Comparison of ENCODE assay signal across 28 cellular contexts in the genomic region with DNA sequence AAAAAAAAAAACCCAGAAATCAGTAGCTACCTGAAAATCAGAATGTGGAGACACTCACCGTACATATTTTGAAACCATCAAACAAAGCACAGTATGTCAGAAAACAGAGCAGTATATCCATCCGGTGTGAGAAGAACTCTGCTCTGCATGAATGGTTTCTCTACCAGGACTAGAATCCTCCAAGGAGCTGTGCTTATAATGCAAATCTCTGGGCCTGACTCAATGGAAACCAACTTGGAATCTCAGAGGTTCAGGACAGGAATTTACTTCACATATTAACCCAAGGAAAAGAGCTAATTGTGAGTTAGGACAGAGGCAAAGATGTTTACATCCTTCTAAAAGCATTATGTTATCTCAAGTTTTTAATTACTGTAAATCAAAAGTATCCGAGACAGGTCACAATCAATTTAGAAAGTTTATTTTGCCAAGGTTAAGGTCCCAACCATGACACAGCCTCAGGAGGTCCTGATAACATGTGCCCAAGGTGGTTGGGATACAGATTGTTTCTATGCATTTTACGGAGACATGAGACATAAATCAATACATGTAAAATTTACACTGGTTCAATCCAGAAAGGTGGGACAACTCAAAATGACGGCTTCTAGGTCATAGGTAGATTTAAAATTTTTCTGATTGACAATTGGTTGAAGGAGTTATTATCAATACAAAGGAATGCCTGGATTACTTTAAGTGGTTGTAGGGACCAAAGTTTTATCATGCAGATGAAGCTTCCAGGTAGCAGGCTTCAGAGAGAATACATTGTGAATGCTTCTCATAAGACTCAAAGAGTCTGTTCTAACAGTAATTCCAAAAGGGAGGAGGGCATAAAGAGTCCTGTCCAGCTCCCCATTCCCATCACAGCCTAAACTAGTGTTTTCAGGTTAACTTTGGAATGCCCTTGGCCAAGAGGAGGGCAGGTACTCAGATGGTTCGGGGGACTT.
"Had no signal": no experiment of that assay in that cellular context is flagged by ENCODE, and none has a peak within 500 bp of the region (broad histone marks: within the 10 kb centered on the region; RNA-seq: fewer than 3 reads in every experiment).

No MANE protein-coding gene starts in this region.

- H3K36me3 ChIP-seq: brain microvascular endothelial cell, esophagus muscularis mucosa, heart left ventricle, left lung, lower lobe of right lung, ovary, thoracic aorta had no signal

- H3K27ac Mint-ChIP-seq: activated CD4-positive, alpha-beta memory T cell treated with anti-CD3 and anti-CD28 coated beads, Interleukin-2, amount 10 ng/mL, durations not matched to agents 7 days and 5 days; activated CD4-positive, alpha-beta T cell treated with anti-CD3 and anti-CD28 coated beads, Interleukin-2, amount 10 ng/mL, durations not matched to agents 7 days and 5 days; activated T-cell treated with anti-CD3 and anti-CD28 coated beads, Interleukin-2, amount 50 U/mL, for 24 hours; dendritic cell treated with granulocyte-macrophage colony-stimulating factor and Interleukin-4, amounts not matched to agents 40 ng/mL and 50 ng/mL, for 4 days; nephron progenitor cell; progenitor cell of endocrine pancreas had no signal

- H3K4me3 ChIP-seq: esophagus muscularis mucosa, heart left ventricle, left lung, lower lobe of right lung, mucosa of descending colon, ovary, skin epidermis, thoracic aorta had no signal

- H3K27me3 ChIP-seq: brain microvascular endothelial cell, esophagus muscularis mucosa, foreskin keratinocyte, heart left ventricle, left lung, ovary had no signal

- H3K4me1 ChIP-seq: esophagus muscularis mucosa, foreskin keratinocyte, heart left ventricle, left lung, lower lobe of right lung had no signal

- H3K9me3 ChIP-seq: esophagus muscularis mucosa, heart left ventricle, lower lobe of right lung, mucosa of descending colon, ovary, thoracic aorta had no signal

- H3K27me3 Mint-ChIP-seq: activated CD4-positive, alpha-beta memory T cell treated with anti-CD3 and anti-CD28 coated beads, Interleukin-2, amount 10 ng/mL, durations not matched to agents 7 days and 5 days; activated CD4-positive, alpha-beta T cell treated with anti-CD3 and anti-CD28 coated beads, Interleukin-2, amount 10 ng/mL, durations not matched to agents 7 days and 5 days; activated T-cell treated with anti-CD3 and anti-CD28 coated beads, Interleukin-2, amount 50 U/mL, for 24 hours; dendritic cell treated with granulocyte-macrophage colony-stimulating factor and Interleukin-4, amounts not matched to agents 40 ng/mL and 50 ng/mL, for 4 days; progenitor cell of endocrine pancreas had no signal

- H3K4me1 Mint-ChIP-seq: activated CD4-positive, alpha-beta memory T cell treated with anti-CD3 and anti-CD28 coated beads, Interleukin-2, amount 10 ng/mL, durations not matched to agents 7 days and 5 days; activated CD4-positive, alpha-beta T cell treated with anti-CD3 and anti-CD28 coated beads, Interleukin-2, amount 10 ng/mL, durations not matched to agents 7 days and 5 days; nephron progenitor cell had no signal

- H3K4me3 Mint-ChIP-seq: activated CD4-positive, alpha-beta memory T cell treated with anti-CD3 and anti-CD28 coated beads, Interleukin-2, amount 10 ng/mL, durations not matched to agents 7 days and 5 days; activated CD4-positive, alpha-beta T cell treated with anti-CD3 and anti-CD28 coated beads, Interleukin-2, amount 10 ng/mL, durations not matched to agents 7 days and 5 days; activated T-cell treated with anti-CD3 and anti-CD28 coated beads, Interleukin-2, amount 50 U/mL, for 24 hours; dendritic cell treated with granulocyte-macrophage colony-stimulating factor and Interleukin-4, amounts not matched to agents 40 ng/mL and 50 ng/mL, for 4 days; nephron progenitor cell had no signal

- DNase-seq: activated CD4-positive, alpha-beta memory T cell treated with anti-CD3 and anti-CD28 coated beads, Interleukin-2, amount 10 ng/mL, durations not matched to agents 7 days and 5 days; activated CD4-positive, alpha-beta T cell treated with anti-CD3 and anti-CD28 coated beads for 1 hour; activated CD4-positive, alpha-beta T cell treated with anti-CD3 and anti-CD28 coated beads, Interleukin-2, amount 10 ng/mL, durations not matched to agents 7 days and 5 days; activated CD8-positive, alpha-beta memory T cell treated with anti-CD3 and anti-CD28 coated beads, Interleukin-2, amount 50 U/mL, for 48 hours; activated gamma-delta T cell; activated naive CD4-positive, alpha-beta T cell treated with anti-CD3 and anti-CD28 coated beads, Interleukin-2, amount 50 U/mL, for 16 hours; activated T-cell treated with anti-CD3 and anti-CD28 coated beads, Interleukin-2, amount 50 U/mL, for 24 hours; amniotic stem cell; brain microvascular endothelial cell; foreskin keratinocyte; heart left ventricle; hypothalamus; left lung; lower lobe of right lung; mesenchymal stem cell; mucosa of descending colon; nephron progenitor cell; ovary; stimulated activated CD4-positive, alpha-beta T cell treated with anti-CD3 and anti-CD28 coated beads, Interleukin-12 subunit alpha, Interleukin-12 subunit beta, amount 100 ng/mL, for 4 hours; stimulated activated CD4-positive, alpha-beta T cell treated with anti-CD3 and anti-CD28 coated beads, Interleukin-4, amount 100 ng/mL, for 1 hour; stimulated activated naive CD8-positive, alpha-beta T cell treated with anti-CD3 and anti-CD28 coated beads, Interleukin-15, Interleukin-2, amounts not matched to agents 100 U/mL and 50 U/mL, for 24 hours; T-helper 2 cell; trophoblast cell had no signal

- H3K27ac ChIP-seq: brain microvascular endothelial cell, esophagus muscularis mucosa, foreskin keratinocyte, heart left ventricle, left lung, lower lobe of right lung, ovary, skin epidermis, thoracic aorta had no signal

- H3K9me3 Mint-ChIP-seq: dendritic cell treated with granulocyte-macrophage colony-stimulating factor and Interleukin-4, amounts not matched to agents 40 ng/mL and 50 ng/mL, for 4 days; nephron progenitor cell had no signal
